2 cellular contexts compared by ENCODE assay signal in the genomic region with DNA sequence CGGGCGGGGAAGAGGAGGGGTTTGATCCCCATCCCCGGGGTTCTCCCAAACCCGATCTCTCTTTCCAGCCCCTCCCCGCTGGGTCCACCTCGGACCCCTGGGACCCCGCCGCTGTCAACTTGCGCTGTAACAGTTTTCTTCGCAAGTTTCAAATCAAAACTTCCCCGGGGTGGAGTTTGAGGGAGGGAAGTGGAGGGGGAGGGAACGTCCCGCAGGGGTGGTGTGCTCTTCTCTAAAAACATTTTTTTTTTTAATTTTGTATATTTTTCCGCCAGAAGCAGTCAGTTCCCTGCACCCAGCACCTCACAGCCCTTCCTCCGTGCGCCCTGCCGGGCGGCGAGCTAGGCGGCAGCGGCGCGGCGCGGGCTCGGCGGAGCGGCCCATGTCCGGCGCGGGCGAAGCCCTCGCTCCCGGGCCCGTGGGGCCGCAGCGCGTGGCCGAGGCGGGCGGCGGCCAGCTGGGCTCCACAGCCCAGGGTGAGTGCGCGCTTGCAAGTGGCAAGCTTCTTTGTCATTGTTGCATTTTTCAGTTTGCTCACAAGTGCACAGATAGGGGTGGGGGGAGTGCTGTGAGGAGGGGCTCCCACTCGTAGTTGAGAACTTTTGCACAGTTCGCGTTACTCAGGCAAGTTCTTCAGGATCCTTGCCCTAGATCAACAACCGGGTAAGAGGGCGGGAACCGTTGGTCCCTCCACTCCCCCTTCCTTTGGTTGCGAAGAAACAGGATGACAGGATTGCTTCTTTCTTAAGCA.
TF ChIP-seq lines count a peak whose summit lies in the region.

No MANE protein-coding gene starts in this region.

TF ChIP-seq in GM23338, 12 proteins besides CTCF, POLR2A, EP300 and RAD21 (continued from another document):
- TF ChIP-seq, protein P1, sequence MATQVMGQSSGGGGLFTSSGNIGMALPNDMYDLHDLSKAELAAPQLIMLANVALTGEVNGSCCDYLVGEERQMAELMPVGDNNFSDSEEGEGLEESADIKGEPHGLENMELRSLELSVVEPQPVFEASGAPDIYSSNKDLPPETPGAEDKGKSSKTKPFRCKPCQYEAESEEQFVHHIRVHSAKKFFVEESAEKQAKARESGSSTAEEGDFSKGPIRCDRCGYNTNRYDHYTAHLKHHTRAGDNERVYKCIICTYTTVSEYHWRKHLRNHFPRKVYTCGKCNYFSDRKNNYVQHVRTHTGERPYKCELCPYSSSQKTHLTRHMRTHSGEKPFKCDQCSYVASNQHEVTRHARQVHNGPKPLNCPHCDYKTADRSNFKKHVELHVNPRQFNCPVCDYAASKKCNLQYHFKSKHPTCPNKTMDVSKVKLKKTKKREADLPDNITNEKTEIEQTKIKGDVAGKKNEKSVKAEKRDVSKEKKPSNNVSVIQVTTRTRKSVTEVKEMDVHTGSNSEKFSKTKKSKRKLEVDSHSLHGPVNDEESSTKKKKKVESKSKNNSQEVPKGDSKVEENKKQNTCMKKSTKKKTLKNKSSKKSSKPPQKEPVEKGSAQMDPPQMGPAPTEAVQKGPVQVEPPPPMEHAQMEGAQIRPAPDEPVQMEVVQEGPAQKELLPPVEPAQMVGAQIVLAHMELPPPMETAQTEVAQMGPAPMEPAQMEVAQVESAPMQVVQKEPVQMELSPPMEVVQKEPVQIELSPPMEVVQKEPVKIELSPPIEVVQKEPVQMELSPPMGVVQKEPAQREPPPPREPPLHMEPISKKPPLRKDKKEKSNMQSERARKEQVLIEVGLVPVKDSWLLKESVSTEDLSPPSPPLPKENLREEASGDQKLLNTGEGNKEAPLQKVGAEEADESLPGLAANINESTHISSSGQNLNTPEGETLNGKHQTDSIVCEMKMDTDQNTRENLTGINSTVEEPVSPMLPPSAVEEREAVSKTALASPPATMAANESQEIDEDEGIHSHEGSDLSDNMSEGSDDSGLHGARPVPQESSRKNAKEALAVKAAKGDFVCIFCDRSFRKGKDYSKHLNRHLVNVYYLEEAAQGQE (IDR thresholded peaks at IDR 0.05; ENCODE audit: unreplicated experiment) = no peak
- TF ChIP-seq ZNF114 (CRISPR knock-in tag; IDR thresholded peaks at IDR 0.05) = no peak

TF ChIP-seq in H1, 55 proteins besides CTCF, POLR2A, EP300 and RAD21 (continued from another document):
- TF ChIP-seq, protein P2, sequence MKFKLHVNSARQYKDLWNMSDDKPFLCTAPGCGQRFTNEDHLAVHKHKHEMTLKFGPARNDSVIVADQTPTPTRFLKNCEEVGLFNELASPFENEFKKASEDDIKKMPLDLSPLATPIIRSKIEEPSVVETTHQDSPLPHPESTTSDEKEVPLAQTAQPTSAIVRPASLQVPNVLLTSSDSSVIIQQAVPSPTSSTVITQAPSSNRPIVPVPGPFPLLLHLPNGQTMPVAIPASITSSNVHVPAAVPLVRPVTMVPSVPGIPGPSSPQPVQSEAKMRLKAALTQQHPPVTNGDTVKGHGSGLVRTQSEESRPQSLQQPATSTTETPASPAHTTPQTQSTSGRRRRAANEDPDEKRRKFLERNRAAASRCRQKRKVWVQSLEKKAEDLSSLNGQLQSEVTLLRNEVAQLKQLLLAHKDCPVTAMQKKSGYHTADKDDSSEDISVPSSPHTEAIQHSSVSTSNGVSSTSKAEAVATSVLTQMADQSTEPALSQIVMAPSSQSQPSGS (IDR thresholded peaks at IDR 0.05; ENCODE audit: low read length) = no peak
- TF ChIP-seq POLR2AphosphoS5 (IDR thresholded peaks at IDR 0.05; ENCODE audit: low read depth, low read length) (no peak), TEAD4 (IDR thresholded peaks at IDR 0.05; ENCODE audit: low read depth, low read length) (no peak), KDM4A (IDR thresholded peaks at IDR 0.05; ENCODE audit: low read depth, low read length, severe bottlenecking) (peak; percentile 16), ZNF274 (IDR thresholded peaks at IDR 0.05; ENCODE audit: borderline replicate concordance, extremely low read depth, low read length) (no peak), TAF1 (IDR thresholded peaks at IDR 0.05; ENCODE audit: low read depth, low read length) (no peak), HDAC6 (IDR thresholded peaks at IDR 0.05; ENCODE audit: low read depth, low read length) (no peak), SRF (IDR thresholded peaks at IDR 0.05; ENCODE audit: low read depth, low read length) (no peak), GABPA (IDR thresholded peaks at IDR 0.05; ENCODE audit: borderline replicate concordance, insufficient read depth, low read length) (no peak), FOSL1 (IDR thresholded peaks at IDR 0.05; ENCODE audit: insufficient read depth, low read depth, low read length) (no peak), NANOG (IDR thresholded peaks at IDR 0.05; ENCODE audit: insufficient read depth, low read depth, low read length, poor library complexity, severe bottlenecking) (no peak), KDM1A (IDR thresholded peaks at IDR 0.05; ENCODE audit: borderline replicate concordance, low read length) (no peak), GTF2F1 (IDR thresholded peaks at IDR 0.05; ENCODE audit: borderline replicate concordance, low read depth, low read length) (no peak)
- TF ChIP-seq, protein P3, sequence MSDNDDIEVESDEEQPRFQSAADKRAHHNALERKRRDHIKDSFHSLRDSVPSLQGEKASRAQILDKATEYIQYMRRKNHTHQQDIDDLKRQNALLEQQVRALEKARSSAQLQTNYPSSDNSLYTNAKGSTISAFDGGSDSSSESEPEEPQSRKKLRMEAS (IDR thresholded peaks at IDR 0.05) = peak; percentile 22; the same call in 1 of the 2 replicates
- TF ChIP-seq, protein P4, sequence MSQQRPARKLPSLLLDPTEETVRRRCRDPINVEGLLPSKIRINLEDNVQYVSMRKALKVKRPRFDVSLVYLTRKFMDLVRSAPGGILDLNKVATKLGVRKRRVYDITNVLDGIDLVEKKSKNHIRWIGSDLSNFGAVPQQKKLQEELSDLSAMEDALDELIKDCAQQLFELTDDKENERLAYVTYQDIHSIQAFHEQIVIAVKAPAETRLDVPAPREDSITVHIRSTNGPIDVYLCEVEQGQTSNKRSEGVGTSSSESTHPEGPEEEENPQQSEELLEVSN (IDR thresholded peaks at IDR 0.05) = peak; percentile 34; the same call in 1 of the 2 replicates
- TF ChIP-seq, protein P5, sequence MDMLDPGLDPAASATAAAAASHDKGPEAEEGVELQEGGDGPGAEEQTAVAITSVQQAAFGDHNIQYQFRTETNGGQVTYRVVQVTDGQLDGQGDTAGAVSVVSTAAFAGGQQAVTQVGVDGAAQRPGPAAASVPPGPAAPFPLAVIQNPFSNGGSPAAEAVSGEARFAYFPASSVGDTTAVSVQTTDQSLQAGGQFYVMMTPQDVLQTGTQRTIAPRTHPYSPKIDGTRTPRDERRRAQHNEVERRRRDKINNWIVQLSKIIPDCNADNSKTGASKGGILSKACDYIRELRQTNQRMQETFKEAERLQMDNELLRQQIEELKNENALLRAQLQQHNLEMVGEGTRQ (IDR thresholded peaks at IDR 0.05; ENCODE audit: low read length) = no peak
